9 cellular contexts compared by ENCODE assay signal in the genomic region with DNA sequence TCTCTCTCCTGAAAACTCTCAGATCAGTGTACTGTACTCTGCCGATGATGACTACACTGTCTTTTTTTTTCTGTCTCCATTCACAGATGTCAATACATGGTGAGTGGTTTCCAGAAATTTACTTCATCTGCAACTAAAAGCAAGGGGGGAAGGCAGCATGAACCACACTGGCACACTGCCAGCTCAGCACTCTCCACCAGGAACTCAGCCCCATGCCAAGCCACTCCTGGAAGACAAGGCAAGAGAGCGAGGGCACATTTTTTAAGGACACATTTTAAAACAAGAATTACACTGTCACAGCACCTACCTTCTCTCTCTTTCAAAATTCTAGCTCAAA.
DNase-seq lines count a peak whose midpoint lies in the region; ATAC-seq and TF ChIP-seq lines count a peak whose summit lies in the region.
"Had no signal": no experiment of that assay in that cellular context is flagged by ENCODE, and none has a peak within 500 bp of the region (broad histone marks: within the 10 kb centered on the region; RNA-seq: fewer than 3 reads in every experiment).

No MANE protein-coding gene starts in this region.

- POLR2A ChIA-PET in activated CD4-positive, alpha-beta memory T cell treated with anti-CD3 and anti-CD28 coated beads for 36 hours (lab: Charles Lee): no interaction called here

- no peak overlapping the region for H3K4me3 ChIP-seq in AG10803 (ENCODE audit: low read length)
- no peak overlapping the region for H3K4me3 ChIP-seq in adrenal gland

- H3K27ac ChIP-seq in adrenal gland: no peak overlapping the region

- H3K9me3 Mint-ChIP-seq in activated CD4-positive, alpha-beta memory T cell treated with anti-CD3 and anti-CD28 coated beads for 36 hours: no peaks in the 10 kb centered on the region
- H3K9me3 Mint-ChIP-seq: H9 had no signal

- peaks cover 2% of the 10 kb centered on the region for H3K27me3 Mint-ChIP-seq in activated CD4-positive, alpha-beta memory T cell treated with anti-CD3 and anti-CD28 coated beads for 36 hours

- DNase-seq in AG10803 (ENCODE audit: low read depth) (peak; percentile 90), NCI-H1105 treated with DMSO at 0.1 percent for 48 hours (lab: John Stamatoyannopoulos, UW) (peak; percentile 86), adrenal gland (peak in 4 of 7 donors; percentile 12 to 52 (median 22)), kidney tubule cell (ENCODE audit: low spot score) (peak; percentile 90), NAMALWA (ENCODE audit: low spot score) (no peak), GM19240 (ENCODE audit: insufficient read length, low spot score) (no peak)
- no peak for DNase-seq in activated CD4-positive, alpha-beta memory T cell treated with anti-CD3 and anti-CD28 coated beads for 36 hours
- DNase-seq: H9 had no signal

- 32 to 61% (median 54%) methylated on average over 2 of the region's 2 CpGs for WGBS in adrenal gland, 4 donors

- H3K36me3 Mint-ChIP-seq in activated CD4-positive, alpha-beta memory T cell treated with anti-CD3 and anti-CD28 coated beads for 36 hours: no peaks in the 10 kb centered on the region

- no peak overlapping the region for H3K27ac Mint-ChIP-seq in activated CD4-positive, alpha-beta memory T cell treated with anti-CD3 and anti-CD28 coated beads for 36 hours
- H3K27ac Mint-ChIP-seq: H9 had no signal

- H3K4me1 ChIP-seq in adrenal gland (replicated peaks in 1 of 2): no peaks in the 10 kb centered on the region

- H3K27me3 ChIP-seq in adrenal gland: no peaks in the 10 kb centered on the region

- H3K36me3 ChIP-seq in adrenal gland (replicated peaks in 1 of 2): no peaks in the 10 kb centered on the region

- no peak for TF ChIP-seq POLR2A in adrenal gland (IDR thresholded peaks at IDR 0.05)

- TF ChIP-seq CTCF in AG10803 (conservative IDR thresholded peaks at IDR 0.05; ENCODE audit: low read length) (no peak), adrenal gland (IDR thresholded peaks at IDR 0.05) (no peak)

- H3K4me1 Mint-ChIP-seq in activated CD4-positive, alpha-beta memory T cell treated with anti-CD3 and anti-CD28 coated beads for 36 hours (ENCODE audit: low read depth): no peaks in the 10 kb centered on the region

- CTCF ChIA-PET in activated CD4-positive, alpha-beta memory T cell treated with anti-CD3 and anti-CD28 coated beads for 36 hours (lab: Charles Lee): no interaction called here

- H3K4me3 Mint-ChIP-seq in activated CD4-positive, alpha-beta memory T cell treated with anti-CD3 and anti-CD28 coated beads for 36 hours: no peak overlapping the region
- H3K4me3 Mint-ChIP-seq: H9 had no signal

- H3K9me3 ChIP-seq in adrenal gland (replicated peaks in 1 of 3): no peaks in the 10 kb centered on the region

- intact Hi-C loops in adrenal gland (cut with DNase I): no loop called here
- intact Hi-C loops in activated CD4-positive, alpha-beta memory T cell treated with anti-CD3 and anti-CD28 coated beads for 36 hours (cut with micrococcal nuclease): no loop called here

- ATAC-seq in HG03139 (IDR thresholded peaks at IDR 0.05; ENCODE audit: unreplicated experiment): no peak

Comparison
In these comparisons a context has a peak if more than half of its experiments do, and no peak if none do; other contexts are left out.
1. DNase-seq: peak in AG10803 (single experiment), NCI-H1105 treated with DMSO at 0.1 percent for 48 hours (single experiment), adrenal gland (4 of 7) and kidney tubule cell (single experiment); none in activated CD4-positive, alpha-beta memory T cell treated with anti-CD3 and anti-CD28 coated beads for 36 hours (single experiment), NAMALWA (single experiment) and GM19240 (single experiment).